In the genomic region with DNA sequence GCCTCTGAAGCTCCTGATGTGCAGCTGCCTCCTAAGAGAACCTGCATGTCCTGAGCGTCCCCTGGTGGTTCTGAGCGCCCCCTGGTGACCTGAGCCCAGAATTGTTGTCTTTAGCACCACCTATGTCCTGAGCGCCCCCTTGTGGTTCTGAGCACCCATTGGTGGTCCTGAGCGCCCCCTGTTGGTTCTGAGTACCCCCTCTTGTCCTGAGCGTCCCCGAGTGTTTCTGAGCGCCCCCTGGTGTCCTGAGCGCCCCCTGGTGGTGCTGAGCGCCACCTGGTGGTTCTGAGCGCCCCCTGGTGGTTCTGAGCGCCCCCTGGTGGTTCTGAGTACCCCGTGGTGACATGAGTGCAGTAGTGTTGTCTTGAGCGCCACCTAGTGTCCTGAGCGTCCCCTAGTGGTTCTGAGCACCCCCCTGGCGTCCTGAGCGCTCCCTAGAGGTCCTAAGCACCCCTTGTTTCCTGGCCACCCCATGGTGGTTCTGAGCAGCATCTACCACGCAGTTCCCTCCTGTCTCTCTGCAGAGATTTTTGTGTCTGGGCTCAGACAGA, we compare ENCODE assay signal across 8 cellular contexts.
DNase-seq lines count a peak whose midpoint lies in the region; ATAC-seq and TF ChIP-seq lines count a peak whose summit lies in the region.

No MANE protein-coding gene starts in this region.

- no peaks in the 10 kb centered on the region for H4K20me1 ChIP-seq in OCI-LY1 (ENCODE audit: insufficient read depth, low read length)

- peak; percentile 92 for ATAC-seq in HG02798 (IDR thresholded peaks at IDR 0.05; ENCODE audit: poor library complexity, unreplicated experiment)

- no peak overlapping the region for H3K4me3 Mint-ChIP-seq in activated T-helper 1 cell treated with anti-CD3 and anti-CD28 coated beads, Interleukin-12 subunit alpha, Interleukin-12 subunit beta, Interleukin-2, Interleukin-4 antibody, amounts not matched to agents 30 ng/mL and 10 ng/mL and 1 ng/mL, durations not matched to agents 14 hours and 24 hours and 36 hours

- no peaks in the 10 kb centered on the region for H3K79me2 ChIP-seq in OCI-LY1 (ENCODE audit: insufficient read depth, low read length)

- H3K36me3 ChIP-seq in OCI-LY1 (ENCODE audit: insufficient read depth, low read length) = no peaks in the 10 kb centered on the region

- H3K4me1 ChIP-seq in OCI-LY1 (ENCODE audit: insufficient read depth, low read length, severe bottlenecking) = no peaks in the 10 kb centered on the region

- H3K36me3 Mint-ChIP-seq in activated T-helper 1 cell treated with anti-CD3 and anti-CD28 coated beads, Interleukin-12 subunit alpha, Interleukin-12 subunit beta, Interleukin-2, Interleukin-4 antibody, amounts not matched to agents 30 ng/mL and 10 ng/mL and 1 ng/mL, durations not matched to agents 14 hours and 24 hours and 36 hours (ENCODE audit: low read depth) = no peaks in the 10 kb centered on the region

- no peak overlapping the region for H3K4me3 ChIP-seq in OCI-LY1 (ENCODE audit: low read depth, low read length, poor library complexity, severe bottlenecking)

- intact Hi-C loops in activated T-helper 1 cell treated with anti-CD3 and anti-CD28 coated beads, Interleukin-12 subunit alpha, Interleukin-12 subunit beta, Interleukin-2, Interleukin-4 antibody, amounts not matched to agents 30 ng/mL and 10 ng/mL and 1 ng/mL, durations not matched to agents 14 hours and 24 hours and 36 hours (cut with micrococcal nuclease) = loop anchor here (1.0 to 5.0 kb wide), 2 partner anchors 108 to 353 kb away; no protein-coding TSS in a partner anchor

- peaks cover 11% of the 10 kb centered on the region for H3K9me3 ChIP-seq in OCI-LY1 (ENCODE audit: low read length)

- H3K4me2 ChIP-seq in OCI-LY1 (ENCODE audit: low read length) = no peak overlapping the region

- DNase-seq in NCI-H82 (lab: John Stamatoyannopoulos, UW) = peak; percentile 62
- DNase-seq in NCI-H82 treated with DMSO at 0.1 percent for 48 hours (lab: John Stamatoyannopoulos, UW; ENCODE audit: unreplicated experiment) = no peak
- DNase-seq in activated T-helper 1 cell treated with anti-CD3 and anti-CD28 coated beads, Interleukin-12 subunit alpha, Interleukin-12 subunit beta, Interleukin-2, Interleukin-4 antibody, amounts not matched to agents 30 ng/mL and 10 ng/mL and 1 ng/mL, durations not matched to agents 14 hours and 24 hours and 36 hours (ENCODE audit: low spot score) = peak; percentile 88
- DNase-seq in iris pigment epithelial cell (ENCODE audit: low read depth) = peak; percentile 5
- DNase-seq in stimulated activated CD8-positive, alpha-beta memory T cell treated with anti-CD3 and anti-CD28 coated beads, Interleukin-4, amount 100 ng/mL, for 48 hours = peak; percentile 100
- no peak for DNase-seq in NCI-H510A (lab: John Stamatoyannopoulos, UW)

- peaks cover 5% of the 10 kb centered on the region for H3K9me3 Mint-ChIP-seq in activated T-helper 1 cell treated with anti-CD3 and anti-CD28 coated beads, Interleukin-12 subunit alpha, Interleukin-12 subunit beta, Interleukin-2, Interleukin-4 antibody, amounts not matched to agents 30 ng/mL and 10 ng/mL and 1 ng/mL, durations not matched to agents 14 hours and 24 hours and 36 hours

- no peaks in the 10 kb centered on the region for H3F3A ChIP-seq in OCI-LY1 (ENCODE audit: insufficient read depth, low read length)

- H3K27me3 ChIP-seq in OCI-LY1 (ENCODE audit: insufficient read depth, low read length) = no peaks in the 10 kb centered on the region

- peaks cover 16% of the 10 kb centered on the region for H3K27me3 Mint-ChIP-seq in activated T-helper 1 cell treated with anti-CD3 and anti-CD28 coated beads, Interleukin-12 subunit alpha, Interleukin-12 subunit beta, Interleukin-2, Interleukin-4 antibody, amounts not matched to agents 30 ng/mL and 10 ng/mL and 1 ng/mL, durations not matched to agents 14 hours and 24 hours and 36 hours (ENCODE audit: insufficient read depth)

- no peak overlapping the region for H2AFZ ChIP-seq in OCI-LY1 (ENCODE audit: low read length)

- no peaks in the 10 kb centered on the region for H3K9me2 ChIP-seq in OCI-LY1 (ENCODE audit: low read depth, low read length)

- H3K9ac ChIP-seq in OCI-LY1 (ENCODE audit: low read length) = no peak overlapping the region

- H3K27ac Mint-ChIP-seq in activated T-helper 1 cell treated with anti-CD3 and anti-CD28 coated beads, Interleukin-12 subunit alpha, Interleukin-12 subunit beta, Interleukin-2, Interleukin-4 antibody, amounts not matched to agents 30 ng/mL and 10 ng/mL and 1 ng/mL, durations not matched to agents 14 hours and 24 hours and 36 hours = peak overlapping the region; percentile 37

- H3K4me1 Mint-ChIP-seq in activated T-helper 1 cell treated with anti-CD3 and anti-CD28 coated beads, Interleukin-12 subunit alpha, Interleukin-12 subunit beta, Interleukin-2, Interleukin-4 antibody, amounts not matched to agents 30 ng/mL and 10 ng/mL and 1 ng/mL, durations not matched to agents 14 hours and 24 hours and 36 hours (ENCODE audit: low read depth) = no peaks in the 10 kb centered on the region

- no peak overlapping the region for H3K27ac ChIP-seq in OCI-LY1 (ENCODE audit: low read depth, low read length, poor library complexity, severe bottlenecking)

- peak; percentile 100 for TF ChIP-seq CTCF in OCI-LY1 (IDR thresholded peaks at IDR 0.05; ENCODE audit: low read length)

Comparison
In these comparisons a context has a peak if more than half of its experiments do, and no peak if none do; other contexts are left out.
1. DNase-seq: peak in NCI-H82 (single experiment), activated T-helper 1 cell treated with anti-CD3 and anti-CD28 coated beads, Interleukin-12 subunit alpha, Interleukin-12 subunit beta, Interleukin-2, Interleukin-4 antibody, amounts not matched to agents 30 ng/mL and 10 ng/mL and 1 ng/mL, durations not matched to agents 14 hours and 24 hours and 36 hours (single experiment), iris pigment epithelial cell (single experiment) and stimulated activated CD8-positive, alpha-beta memory T cell treated with anti-CD3 and anti-CD28 coated beads, Interleukin-4, amount 100 ng/mL, for 48 hours (single experiment); none in NCI-H82 treated with DMSO at 0.1 percent for 48 hours (single experiment) and NCI-H510A (single experiment).